19 cellular contexts compared by ENCODE assay signal in the genomic region with DNA sequence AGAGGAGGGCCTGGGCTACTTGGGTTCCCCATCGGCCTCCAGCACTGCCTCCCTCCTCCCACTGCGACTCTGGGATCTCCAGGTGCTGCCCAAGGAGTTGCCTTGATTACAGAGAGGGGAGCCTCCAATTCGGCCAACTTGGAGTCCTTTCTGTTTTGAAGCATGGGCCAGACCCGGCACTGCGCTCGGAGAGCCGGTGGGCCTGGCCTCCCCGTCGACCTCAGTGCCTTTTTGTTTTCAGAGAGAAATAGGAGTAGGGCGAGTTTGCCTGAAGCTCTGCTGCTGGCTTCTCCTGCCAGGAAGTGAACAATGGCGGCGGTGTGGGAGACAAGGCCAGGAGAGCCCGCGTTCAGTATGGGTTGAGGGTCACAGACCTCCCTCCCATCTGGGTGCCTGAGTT. TPM values are rescaled to one million over a fixed set of nuclear protein-coding genes. Genes with fewer than 3 reads are reported as not detected.
DNase-seq lines count a peak whose midpoint lies in the region; ATAC-seq and TF ChIP-seq lines count a peak whose summit lies in the region.
"Had no signal": no experiment of that assay in that cellular context is flagged by ENCODE, and none has a peak within 500 bp of the region (broad histone marks: within the 10 kb centered on the region; RNA-seq: fewer than 3 reads in every experiment).

No MANE protein-coding gene starts in this region.

- H3K36me3 Mint-ChIP-seq in activated T-cell treated with anti-CD3 and anti-CD28 coated beads, Interleukin-2, amount 50 U/mL, for 72 hours (ENCODE audit: insufficient read depth in 2 of 2): peaks cover 13 to 55% of the 10 kb centered on the region in 2 donors
- peaks cover 10% of the 10 kb centered on the region for H3K36me3 Mint-ChIP-seq in activated naive CD8-positive, alpha-beta T cell
- peaks cover 13 to 45% (median 34%) of the 10 kb centered on the region in 5 donors for H3K36me3 Mint-ChIP-seq in naive thymus-derived CD4-positive, alpha-beta T cell

- H3K27me3 ChIP-seq in naive thymus-derived CD4-positive, alpha-beta T cell (ENCODE audit: control insufficient read depth in 2 of 2, insufficient read depth in 2 of 2, low read length in 2 of 2): no peaks in the 10 kb centered on the region
- H3K27me3 ChIP-seq in thymus (ENCODE audit: control insufficient read depth, insufficient read depth) (no peaks in the 10 kb centered on the region), A673 (replicated peaks; ENCODE audit: insufficient read depth, low read depth, low read length, poor library complexity) (no peaks in the 10 kb centered on the region)
- H3K27me3 ChIP-seq: tibial artery had no signal

- POLR2A ChIA-PET in naive thymus-derived CD4-positive, alpha-beta T cell (lab: Charles Lee): interaction anchor here (0.8 to 30.7 kb wide), 5 partner anchors 13 to 47 kb away, joined by 3 to 722 read pairs (median 6); no protein-coding TSS in a partner anchor
- POLR2A ChIA-PET in A673 (lab: Charles Lee; ENCODE audit: low non-redundant PET): no interaction called here

- peaks cover 23 to 27% of the 10 kb centered on the region in 2 donors for H3K4me1 ChIP-seq in naive thymus-derived CD4-positive, alpha-beta T cell (ENCODE audit: control insufficient read depth in 2 of 2, insufficient read depth in 2 of 2, low read length in 2 of 2)
- H3K4me1 ChIP-seq in thymus (ENCODE audit: control insufficient read depth, insufficient read depth, low read length) (peaks cover 1% of the 10 kb centered on the region), A673 (ENCODE audit: insufficient read depth, low read length, poor library complexity, severe bottlenecking) (no peaks in the 10 kb centered on the region)

- no peak overlapping the region for H3K27ac ChIP-seq in naive thymus-derived CD4-positive, alpha-beta T cell (ENCODE audit: low read depth, low read length)
- H3K27ac ChIP-seq in thymus (ENCODE audit: low read depth) (peak overlapping the region; percentile 56), A673 (ENCODE audit: low read depth, low read length, poor library complexity, severe bottlenecking) (no peak overlapping the region)

- WGBS in thymus: 96% methylated on average over 14 of the region's 14 CpGs

- no peak for ATAC-seq in activated T-cell treated with anti-CD3 and anti-CD28 coated beads, Interleukin-2, amount 50 U/mL, for 72 hours (replicated peaks in 1 of 2)
- no peak for ATAC-seq in naive thymus-derived CD4-positive, alpha-beta T cell

- no TSS peak for BruUV-seq in A673 (replicated peaks; lab: Mats Ljungman, UMichigan)

- intact Hi-C loops in naive thymus-derived CD4-positive, alpha-beta T cell (cut with micrococcal nuclease): no loop called here
- intact Hi-C loops in A673 (cut with micrococcal nuclease; ENCODE audit: unreplicated experiment): no loop called here

- no peak for DNase-seq in activated T-cell treated with anti-CD3 and anti-CD28 coated beads, Interleukin-2, amount 50 U/mL, for 72 hours
- DNase-seq in activated T-cell treated with anti-CD3 and anti-CD28 coated beads, Interleukin-2, amount 50 U/mL, for 48 hours: no peak
- DNase-seq in naive thymus-derived CD4-positive, alpha-beta T cell: no peak
- no peak for DNase-seq in A673 (ENCODE audit: low spot score)
- no peak for DNase-seq in DMS 273 treated with DMSO at 0.1 percent for 48 hours (lab: John Stamatoyannopoulos, UW)
- no peak for DNase-seq in NCI-H2029 (lab: John Stamatoyannopoulos, UW)
- DNase-seq: activated T-cell treated with anti-CD3 and anti-CD28 coated beads, Interleukin-2, amount 50 U/mL, for 1 hour; DMS153; head of caudate nucleus; HFFc6; kidney glomerular epithelial cell; naive B cell; NCI-H2029 treated with DMSO at 0.1 percent for 48 hours; NCI-H748 treated with DMSO at 0.1 percent for 48 hours; Right ventricle myocardium superior; small intestine; tibial artery had no signal

- H3K4me3 ChIP-seq in naive thymus-derived CD4-positive, alpha-beta T cell (ENCODE audit: low read length): no peak overlapping the region
- H3K4me3 ChIP-seq in thymus (ENCODE audit: low read length): no peak overlapping the region
- no peak overlapping the region for H3K4me3 ChIP-seq in A673 (ENCODE audit: low read depth, low read length, poor library complexity, severe bottlenecking)
- H3K4me3 ChIP-seq: tibial artery had no signal

- TF ChIP-seq CTCF in A673 (conservative IDR thresholded peaks at IDR 0.05; ENCODE audit: low read depth, low read length): no peak

- peak overlapping the region in 1 of 2 donors; percentile 48 for H3K4me3 Mint-ChIP-seq in activated T-cell treated with anti-CD3 and anti-CD28 coated beads, Interleukin-2, amount 50 U/mL, for 72 hours
- no peak overlapping the region for H3K4me3 Mint-ChIP-seq in activated naive CD8-positive, alpha-beta T cell
- no peak overlapping the region for H3K4me3 Mint-ChIP-seq in naive thymus-derived CD4-positive, alpha-beta T cell
- H3K4me3 Mint-ChIP-seq: HFFc6, naive B cell had no signal

- no peaks in the 10 kb centered on the region for H3K9me3 ChIP-seq in naive thymus-derived CD4-positive, alpha-beta T cell (ENCODE audit: control insufficient read depth in 2 of 3, low read length in 3 of 3)
- no peaks in the 10 kb centered on the region for H3K9me3 ChIP-seq in thymus (ENCODE audit: control insufficient read depth)
- no peaks in the 10 kb centered on the region for H3K9me3 ChIP-seq in A673 (ENCODE audit: low read depth, low read length, poor library complexity, severe bottlenecking)
- H3K9me3 ChIP-seq: tibial artery had no signal

- no peaks in the 10 kb centered on the region for H3K27me3 Mint-ChIP-seq in activated T-cell treated with anti-CD3 and anti-CD28 coated beads, Interleukin-2, amount 50 U/mL, for 72 hours (ENCODE audit: low read depth)
- H3K27me3 Mint-ChIP-seq in activated naive CD8-positive, alpha-beta T cell: no peaks in the 10 kb centered on the region
- no peaks in the 10 kb centered on the region for H3K27me3 Mint-ChIP-seq in naive thymus-derived CD4-positive, alpha-beta T cell
- H3K27me3 Mint-ChIP-seq: naive B cell had no signal

- H3K4me1 Mint-ChIP-seq in activated T-cell treated with anti-CD3 and anti-CD28 coated beads, Interleukin-2, amount 50 U/mL, for 72 hours (ENCODE audit: low read depth): peaks cover 98% of the 10 kb centered on the region
- H3K4me1 Mint-ChIP-seq in activated naive CD8-positive, alpha-beta T cell (ENCODE audit: low read depth): peaks cover 76% of the 10 kb centered on the region
- H3K4me1 Mint-ChIP-seq in naive thymus-derived CD4-positive, alpha-beta T cell: peaks cover 30 to 88% (median 62%) of the 10 kb centered on the region in 7 donors

- H3K36me3 ChIP-seq in naive thymus-derived CD4-positive, alpha-beta T cell (ENCODE audit: control insufficient read depth in 2 of 3, insufficient read depth in 3 of 3, low read length in 3 of 3): peaks cover 36 to 91% (median 43%) of the 10 kb centered on the region in 3 experiments
- H3K36me3 ChIP-seq in thymus (ENCODE audit: control insufficient read depth, insufficient read depth) (peaks cover 84% of the 10 kb centered on the region), A673 (ENCODE audit: insufficient read depth, low read length, poor library complexity, severe bottlenecking) (peaks cover 18% of the 10 kb centered on the region)

- no peaks in the 10 kb centered on the region for H3K9me3 Mint-ChIP-seq in activated T-cell treated with anti-CD3 and anti-CD28 coated beads, Interleukin-2, amount 50 U/mL, for 72 hours
- no peaks in the 10 kb centered on the region for H3K9me3 Mint-ChIP-seq in activated naive CD8-positive, alpha-beta T cell (ENCODE audit: low read depth)
- peaks cover 0 to 2% (median 0%) of the 10 kb centered on the region in 11 donors for H3K9me3 Mint-ChIP-seq in naive thymus-derived CD4-positive, alpha-beta T cell
- H3K9me3 Mint-ChIP-seq: HFFc6, naive B cell had no signal

- CTCF ChIA-PET in naive thymus-derived CD4-positive, alpha-beta T cell (lab: Charles Lee): interaction anchor here (0.6 to 2.2 kb wide), 6 partner anchors 19 to 88 kb away, joined by 3 to 16 read pairs (median 3); no protein-coding TSS in a partner anchor
- CTCF ChIA-PET in A673 (lab: Charles Lee): no interaction called here

- H3K27ac Mint-ChIP-seq in activated T-cell treated with anti-CD3 and anti-CD28 coated beads, Interleukin-2, amount 50 U/mL, for 72 hours: peak overlapping the region; percentile 99
- H3K27ac Mint-ChIP-seq in activated naive CD8-positive, alpha-beta T cell: peak overlapping the region; percentile 96
- H3K27ac Mint-ChIP-seq in naive thymus-derived CD4-positive, alpha-beta T cell: peak overlapping the region in 5 of 9 donors; percentile 32 to 91 (median 88)
- H3K27ac Mint-ChIP-seq: HFFc6 had no signal

RNA-seq across cellular contexts. Expression of gene EIF2D, which starts 24.4 kb away (rescaled TPM):
- 100 to 1,000 TPM; 129 to 158 TPM for total RNA-seq in activated T-cell treated with anti-CD3 and anti-CD28 coated beads, Interleukin-2, amount 50 U/mL, for 72 hours
- 10 to 100 TPM; 38.7 to 73.0 (median 59.6) TPM for total RNA-seq in naive thymus-derived CD4-positive, alpha-beta T cell
- polyA plus RNA-seq in naive thymus-derived CD4-positive, alpha-beta T cell: 10 to 100 TPM; 33.5 to 53.4 TPM
- polyA plus RNA-seq in thymus: 43.2 TPM
- total RNA-seq in A673 (2021): 32.6 and 32.7 TPM in 2 replicates

RNA-seq across cellular contexts. Expression of gene DYRK3, which starts 47.4 kb away (rescaled TPM):
- total RNA-seq in activated T-cell treated with anti-CD3 and anti-CD28 coated beads, Interleukin-2, amount 50 U/mL, for 72 hours: 1 to 10 TPM; 5.9 to 8.7 TPM
- 1 to 10 TPM in 2 of 5 experiments, under 1 TPM in 3; 0.22 to 8.2 (median 0.69) TPM for total RNA-seq in naive thymus-derived CD4-positive, alpha-beta T cell
- polyA plus RNA-seq in naive thymus-derived CD4-positive, alpha-beta T cell: not detected
- 4.9 TPM for polyA plus RNA-seq in thymus
- total RNA-seq in A673 (2021): 18.7 and 24.0 TPM in 2 replicates
